In genomic region chr2:64402876-64403275, GRCh38 we compare ENCODE assay signal across 11 cellular contexts. TPM values are rescaled to one million over a fixed set of nuclear protein-coding genes. Genes with fewer than 3 reads are reported as not detected.
DNase-seq lines count a peak whose midpoint lies in the region; ATAC-seq, FAIRE-seq and TF ChIP-seq lines count a peak whose summit lies in the region.
"Had no signal": no experiment of that assay in that cellular context is flagged by ENCODE, and none has a peak within 500 bp of the region (broad histone marks: within the 10 kb centered on the region; RNA-seq: fewer than 3 reads in every experiment).

No MANE protein-coding gene starts in this region.

- H3K27ac Mint-ChIP-seq in T-cell: no peak overlapping the region

- no peak overlapping the region for H3K9ac ChIP-seq in GM12878 (ENCODE audit: control insufficient read depth, insufficient read depth, low read length)
- H3K9ac ChIP-seq in HepG2 (ENCODE audit: insufficient read depth, low read depth, low read length): no peak overlapping the region

- ATAC-seq in GM12878: no peak
- ATAC-seq in HepG2: no peak
- ATAC-seq in T-cell (replicated peaks in 1 of 4): no peak
- ATAC-seq in GM21576 (IDR thresholded peaks at IDR 0.05; ENCODE audit: unreplicated experiment): no peak

- RAD21 ChIA-PET in GM12878 (lab: Charles Lee; ENCODE audit: unreplicated experiment): interaction anchor here (1.0 to 1.2 kb wide), 2 partner anchors 77 to 85 kb away, joined by 3 read pairs; no protein-coding TSS in a partner anchor

- TF ChIP-seq CTCF in GM12878 (IDR thresholded peaks at IDR 0.05 in 2 of 3, conservative IDR thresholded peaks at IDR 0.05 in 1 of 3; ENCODE audit: control insufficient read depth in 2 of 3, extremely low read depth in 1 of 3, insufficient read depth in 1 of 3, low read depth in 3 of 3, low read length in 3 of 3) (no peak), HepG2 (CRISPR knock-in tag; IDR thresholded peaks at IDR 0.05) (no peak)

- no peaks in the 10 kb centered on the region for H3K36me3 Mint-ChIP-seq in T-cell

- H3K36me3 ChIP-seq in GM12878 (ENCODE audit: control insufficient read depth in 2 of 2, insufficient read depth in 2 of 2, low read length in 1 of 2) (no peaks in the 10 kb centered on the region), HepG2 (replicated peaks in 1 of 2; ENCODE audit: control insufficient read depth in 1 of 2, insufficient read depth in 2 of 2, low read length in 2 of 2) (no peaks in the 10 kb centered on the region)

- 40% methylated on average over 1 of the region's 1 CpG for WGBS in GM12878 (ENCODE audit: insufficient coverage, insufficient replicate concordance, low lambda C conversion rate, missing lambda C conversion rate)
- 0% methylated on average over 1 of the region's 1 CpG for WGBS in HepG2 (ENCODE audit: low lambda C conversion rate)

- TF ChIP-seq EP300 in GM12878 (IDR thresholded peaks at IDR 0.05; ENCODE audit: borderline replicate concordance in 1 of 2, control insufficient read depth in 1 of 2, low read depth in 2 of 2, low read length in 2 of 2) (no peak), HepG2 (IDR thresholded peaks at IDR 0.05; ENCODE audit: low read depth in 2 of 2, low read length in 2 of 2) (no peak), HepG2 (CRISPR knock-in tag; IDR thresholded peaks at IDR 0.05; ENCODE audit: borderline replicate concordance) (no peak)

- intact Hi-C loops in GM12878 (cut with micrococcal nuclease; ENCODE audit: unreplicated experiment): no loop called here
- intact Hi-C loops in HepG2 (cut with micrococcal nuclease; ENCODE audit: unreplicated experiment): loop anchor here (5.0 kb wide), 1 partner anchor 49 kb away; the partner anchor contains the start of gene LGALSL

- H2AFZ ChIP-seq in GM12878 (ENCODE audit: control insufficient read depth, low read depth, low read length): no peak overlapping the region
- no peak overlapping the region for H2AFZ ChIP-seq in HepG2 (ENCODE audit: low read length)

- in situ Hi-C loops in GM12878 (cut with MboI): no loop called here
- in situ Hi-C loops in HepG2 (cut with HindIII; ENCODE audit: extremely low pct_ligation_motif_present, low pct_unique_long_range_greater_than_20kb): no loop called here

- peaks cover 0 to 4% of the 10 kb centered on the region in 2 donors for H3K27me3 Mint-ChIP-seq in T-cell

- SMC1A ChIA-PET in GM12878 (lab: Charles Lee; ENCODE audit: uncharacterized antibody, unreplicated experiment): interaction anchor here (0.9 kb wide), 1 partner anchor 71 kb away, joined by 3 read pairs; no protein-coding TSS in a partner anchor

- DNase-seq in M059J (ENCODE audit: low read depth): peak; percentile 43
- no peak for DNase-seq in GM12878 (ENCODE audit: low read depth, low spot score)
- DNase-seq in HepG2 (ENCODE audit: low spot score): no peak
- DNase-seq in stromal cell of bone marrow (ENCODE audit: low read depth): peak; percentile 22
- DNase-seq in NCI-H446 (lab: John Stamatoyannopoulos, UW): no peak
- DNase-seq in T-cell: no peak
- DNase-seq: activated CD4-positive, alpha-beta T cell treated with anti-CD3 and anti-CD28 coated beads, Interleukin-2, amount 50 U/mL, for 1 hour; aorta; hippocampal formation; NCI-H1048 had no signal

- H3K27ac ChIP-seq in GM12878 (ENCODE audit: control insufficient read depth, insufficient read depth) (no peak overlapping the region), HepG2 (ENCODE audit: extremely low read length, insufficient read depth, low read length) (no peak overlapping the region)

- POLR2A ChIA-PET in GM12878 (lab: Charles Lee): no interaction called here
- POLR2A ChIA-PET in HepG2 (lab: Yijun Ruan, JAX): no interaction called here
- POLR2A ChIA-PET in T-cell (lab: Charles Lee): interaction anchor here in 1 of 2 donors (0.6 kb wide), 1 partner anchor 73 kb away, joined by 8 read pairs; no protein-coding TSS in a partner anchor

- TF ChIP-seq RAD21 in GM12878 (IDR thresholded peaks at IDR 0.05; ENCODE audit: insufficient read depth, low read depth, low read length): no peak
- TF ChIP-seq RAD21 in HepG2 (CRISPR knock-in tag; IDR thresholded peaks at IDR 0.05): no peak

- no TSS peak for BruUV-seq in GM12878 (replicated peaks; lab: Mats Ljungman, UMichigan)
- BruUV-seq in HepG2 (replicated peaks; lab: Mats Ljungman, UMichigan): no TSS peak

- no peaks in the 10 kb centered on the region for H3K9me3 Mint-ChIP-seq in T-cell

- H3K27me3 ChIP-seq in GM12878 (replicated peaks in 1 of 2; ENCODE audit: control insufficient read depth in 2 of 2, insufficient read depth in 2 of 2, low read length in 1 of 2) (no peaks in the 10 kb centered on the region), HepG2 (ENCODE audit: control insufficient read depth in 1 of 2, insufficient read depth in 2 of 2, low read length in 2 of 2) (no peaks in the 10 kb centered on the region)

- no peak overlapping the region for H3K4me3 Mint-ChIP-seq in T-cell

- FAIRE-seq in GM12878 (lab: Jason Lieb, UNC) (no peak), HepG2 (lab: Jason Lieb, UNC) (no peak)

- CTCF ChIA-PET in GM12878 (lab: Yijun Ruan, JAX) (interaction anchor here (0.5 to 2.0 kb wide), 4 partner anchors 27 to 88 kb away, joined by 3 to 11 read pairs (median 3); no protein-coding TSS in a partner anchor), HepG2 (lab: Yijun Ruan, JAX; ENCODE audit: low intra/inter-chr PET ratio, low total read pairs) (no interaction called here), T-cell (lab: Charles Lee) (no interaction called here)

- H3K4me1 ChIP-seq in GM12878 (ENCODE audit: control insufficient read depth, insufficient read depth, low read length) (peaks cover 9% of the 10 kb centered on the region; the same call in 1 of the 2 replicates), HepG2 (ENCODE audit: insufficient read depth, low read length) (peaks cover 84% of the 10 kb centered on the region)

- no peaks in the 10 kb centered on the region for H3K4me1 Mint-ChIP-seq in T-cell

- H3K4me2 ChIP-seq in GM12878 (ENCODE audit: control insufficient read depth, insufficient read depth) (no peak overlapping the region), HepG2 (ENCODE audit: low read depth, low read length) (no peak overlapping the region)

- TF ChIP-seq POLR2A in GM12878 (IDR thresholded peaks at IDR 0.05; ENCODE audit: low read depth, low read length) (no peak), HepG2 (IDR thresholded peaks at IDR 0.05; ENCODE audit: insufficient read depth in 1 of 2, low read depth in 2 of 2, low read length in 2 of 2) (no peak)

- H4K20me1 ChIP-seq in GM12878 (ENCODE audit: control insufficient read depth, insufficient read depth) (no peaks in the 10 kb centered on the region), HepG2 (ENCODE audit: insufficient read depth, low read length) (no peaks in the 10 kb centered on the region)

- H3K4me3 ChIP-seq in GM12878: no peak overlapping the region
- H3K4me3 ChIP-seq in HepG2 (replicated peaks in 1 of 3; ENCODE audit: insufficient read depth in 1 of 3, low read depth in 2 of 3, low read length in 3 of 3): no peak overlapping the region

- no peaks in the 10 kb centered on the region for H3K79me2 ChIP-seq in GM12878 (ENCODE audit: control insufficient read depth, insufficient read depth, low read length)
- H3K79me2 ChIP-seq in HepG2 (ENCODE audit: insufficient read depth, low read length): no peaks in the 10 kb centered on the region

- H3K9me3 ChIP-seq in GM12878 (replicated peaks; ENCODE audit: control insufficient read depth, insufficient read depth, low read length) (no peaks in the 10 kb centered on the region; the same call in 2 of the 3 replicates), HepG2 (ENCODE audit: low read length) (no peaks in the 10 kb centered on the region)

RNA-seq across cellular contexts. Expression of gene LGALSL, which starts 51.1 kb away (rescaled TPM):
- 0.34 and 5.0 TPM in 2 replicates for total RNA-seq in M059J (2014; rRNA removed; shearing (Covaris generic))
- total RNA-seq in GM12878 (2013; cell fraction: nucleolus; rRNA removed): 1.5 TPM in 2 replicates
- total RNA-seq in GM12878 (2014; rRNA removed) (3.3 and 3.5 TPM in 2 replicates), GM12878 (2014; rRNA removed; fragmentation: Illumina TruSeq; extraction: Trizol) (5.9 and 6.4 TPM in 2 replicates), GM12878 (2021) (7.8 and 10.4 TPM in 2 replicates), HepG2 (2016; rRNA removed; fragmentation: Illumina TruSeq; extraction: Trizol) (15.4 and 22.6 TPM in 2 replicates), T-cell (1 to 10 TPM in 1 of 5 donors, under 1 TPM in 4; 0.21 to 1.0 (median 0.57) TPM)
- 4.6 TPM for polyA plus RNA-seq in GM12878 (2011; ENCODE audit: low read depth)
- polyA plus RNA-seq in GM12878 (2011; rRNA removed) (9.1 and 9.6 TPM in 2 replicates), GM12878 (2014; fragmentation: Illumina TruSeq; extraction: Trizol) (4.9 and 8.7 TPM in 2 replicates), GM12878 (2014; fragmentation: Nextera tagmentation; extraction: Ambion mirVana) (1 to 10 TPM; 3.8 to 4.5 TPM), GM12878 (2014; rRNA removed) (4.7 and 8.5 TPM in 2 replicates), GM12878 (2016; fragmentation: Nextera tagmentation; extraction: Ambion mirVana) (1 to 10 TPM; 4.9 to 6.3 TPM), HepG2 (2011; rRNA removed) (16.2 and 20.0 TPM in 2 replicates)
- 7.5 and 10.3 TPM in 2 replicates for polyA plus RNA-seq in GM12878 (2011; cell fraction: cytosol; rRNA removed)
- polyA plus RNA-seq in GM12878 (2011; cell fraction: nucleus; rRNA removed): 3.6 and 4.8 TPM in 2 replicates
- 2.7 and 3.9 TPM in 2 replicates for polyA plus RNA-seq in GM12878 (2012)
- 8.8 and 10.7 TPM in 2 replicates for polyA minus RNA-seq in GM12878 (2011; rRNA and poly(A)+ RNA removed)
- 2.5 and 3.2 TPM in 2 replicates for polyA minus RNA-seq in GM12878 (2011; cell fraction: cytosol; rRNA and poly(A)+ RNA removed)
- polyA minus RNA-seq in GM12878 (2011; cell fraction: nucleus; rRNA and poly(A)+ RNA removed): 0.96 and 1.2 TPM in 2 replicates
- 6.1 and 12.0 TPM in 2 replicates for total RNA-seq in HepG2 (2016; cell fraction: cytosol; rRNA removed; fragmentation: Illumina TruSeq; extraction: Trizol; ENCODE audit: low read depth)
- total RNA-seq in HepG2 (2016; cell fraction: insoluble cytoplasmic fraction; rRNA removed; fragmentation: Illumina TruSeq; extraction: Trizol): 15.9 and 18.2 TPM in 2 replicates
- total RNA-seq in HepG2 (2016; cell fraction: membrane; rRNA removed; fragmentation: Illumina TruSeq; extraction: Trizol): 15.5 and 19.7 TPM in 2 replicates
- 7.0 and 10.0 TPM in 2 replicates for total RNA-seq in HepG2 (2016; cell fraction: nucleus; rRNA removed; fragmentation: Illumina TruSeq; extraction: Trizol)
- polyA plus RNA-seq in HepG2 (2011; cell fraction: cytosol; rRNA removed): 17.5 and 21.3 TPM in 2 replicates
- 8.2 and 8.9 TPM in 2 replicates for polyA plus RNA-seq in HepG2 (2011; cell fraction: nucleus; rRNA removed)
- polyA plus RNA-seq in HepG2 (2012): 18.4 and 25.6 TPM in 2 replicates
- 19.9 and 23.2 TPM in 2 replicates for polyA plus RNA-seq in HepG2 (2016; cell fraction: cytosol; fragmentation: Illumina TruSeq; extraction: Trizol; ENCODE audit: low read depth)
- 28.6 and 32.5 TPM in 2 replicates for polyA plus RNA-seq in HepG2 (2016; cell fraction: insoluble cytoplasmic fraction; fragmentation: Illumina TruSeq; extraction: Trizol; ENCODE audit: low read depth)
- polyA plus RNA-seq in HepG2 (2016; cell fraction: membrane; fragmentation: Illumina TruSeq; extraction: Trizol; ENCODE audit: low read depth): 19.7 and 21.5 TPM in 2 replicates
- polyA plus RNA-seq in HepG2 (2016; cell fraction: nucleus; fragmentation: Illumina TruSeq; extraction: Trizol; ENCODE audit: insufficient read depth, low read depth): 15.4 and 23.3 TPM in 2 replicates
- 8.2 and 17.7 TPM in 2 replicates for polyA minus RNA-seq in HepG2 (2011; rRNA and poly(A)+ RNA removed; ENCODE audit: low replicate concordance)
- 16.6 and 18.6 TPM in 2 replicates for polyA minus RNA-seq in HepG2 (2011; cell fraction: cytosol; rRNA and poly(A)+ RNA removed)
- 5.4 and 7.6 TPM in 2 replicates for polyA minus RNA-seq in HepG2 (2011; cell fraction: nucleus; rRNA and poly(A)+ RNA removed)

Comparison
In these comparisons a context has a peak if more than half of its experiments do, and no peak if none do; other contexts are left out.
1. DNase-seq: peak in M059J (single experiment) and stromal cell of bone marrow (single experiment); none in GM12878 (single experiment), HepG2 (single experiment), NCI-H446 (0 of 2) and T-cell (0 of 34).